In genomic region chr18:56248613-56249235, GRCh38 we compare ENCODE assay signal across 12 cellular contexts.
DNase-seq lines count a peak whose midpoint lies in the region; ATAC-seq, FAIRE-seq and TF ChIP-seq lines count a peak whose summit lies in the region.
"Had no signal": no experiment of that assay in that cellular context is flagged by ENCODE, and none has a peak within 500 bp of the region (broad histone marks: within the 10 kb centered on the region; RNA-seq: fewer than 3 reads in every experiment).

No MANE protein-coding gene starts in this region.

- DNase-seq in D721Med (ENCODE audit: insufficient read length, low spot score) (no peak), Karpas-422 (peak; percentile 40), GM23248 (no peak), PC-3 (no peak)
- no peak for DNase-seq in activated CD4-positive, alpha-beta memory T cell treated with anti-CD3 and anti-CD28 coated beads, Interleukin-2, amount 10 ng/mL, durations not matched to agents 7 days and 5 days
- DNase-seq in CD4-positive, alpha-beta memory T cell, result no peak
- DNase-seq: activated gamma-delta T cell treated with Interleukin-2 at 50 U/mL for 16 hours, NCI-H146, T-cell had no signal

- peak; percentile 96 for FAIRE-seq in D721Med (lab: Jason Lieb, UNC)
- FAIRE-seq: endometrium had no signal

- no peak for TF ChIP-seq CTCF in D721Med (IDR thresholded peaks at IDR 0.05; ENCODE audit: insufficient read depth, missing control alignments)
- TF ChIP-seq CTCF in PC-3 (conservative IDR thresholded peaks at IDR 0.05; ENCODE audit: low read depth, low read length), result no peak

- 54 to 57% methylated on average over 3 of the region's 3 CpGs for WGBS in GM23248 (ENCODE audit: low coverage in 1 of 2, low lambda C conversion rate in 2 of 2, missing lambda C conversion rate in 2 of 2), 2 experiments

- peak overlapping the region; percentile 38 for H3K4me2 ChIP-seq in Karpas-422 (ENCODE audit: low read depth, low read length, poor library complexity, severe bottlenecking)
- H3K4me2 ChIP-seq in GM23248 (ENCODE audit: unreplicated experiment), result no peak overlapping the region
- H3K4me2 ChIP-seq in PC-3 (ENCODE audit: low read length), result no peak overlapping the region

- H3K27me3 Mint-ChIP-seq in activated CD4-positive, alpha-beta memory T cell treated with anti-CD3 and anti-CD28 coated beads, Interleukin-2, amount 10 ng/mL, durations not matched to agents 7 days and 5 days, result no peaks in the 10 kb centered on the region
- no peaks in the 10 kb centered on the region for H3K27me3 Mint-ChIP-seq in CD4-positive, alpha-beta memory T cell
- H3K27me3 Mint-ChIP-seq: T-cell had no signal

- no peak overlapping the region for H3K4me3 Mint-ChIP-seq in activated CD4-positive, alpha-beta memory T cell treated with anti-CD3 and anti-CD28 coated beads, Interleukin-2, amount 10 ng/mL, durations not matched to agents 7 days and 5 days
- H3K4me3 Mint-ChIP-seq in CD4-positive, alpha-beta memory T cell, result peak overlapping the region in 1 of 8 donors; percentile 52
- H3K4me3 Mint-ChIP-seq: T-cell had no signal

- no peak overlapping the region for H3K27ac Mint-ChIP-seq in activated CD4-positive, alpha-beta memory T cell treated with anti-CD3 and anti-CD28 coated beads, Interleukin-2, amount 10 ng/mL, durations not matched to agents 7 days and 5 days
- no peak overlapping the region for H3K27ac Mint-ChIP-seq in CD4-positive, alpha-beta memory T cell
- H3K27ac Mint-ChIP-seq: T-cell had no signal

- H3K9me3 ChIP-seq in Karpas-422 (ENCODE audit: low read length) (no peaks in the 10 kb centered on the region), GM23248 (ENCODE audit: low read depth) (no peaks in the 10 kb centered on the region), PC-3 (ENCODE audit: low read length) (no peaks in the 10 kb centered on the region)
- H3K9me3 ChIP-seq in CD4-positive, alpha-beta memory T cell (ENCODE audit: control insufficient read depth in 1 of 2, low read length in 2 of 2), result no peaks in the 10 kb centered on the region

- in situ Hi-C loops in GM23248 (cut with MboI), result no loop called here

- no peaks in the 10 kb centered on the region for H3K9me2 ChIP-seq in Karpas-422 (replicated peaks; ENCODE audit: insufficient read depth, low read length)
- no peaks in the 10 kb centered on the region for H3K9me2 ChIP-seq in GM23248 (ENCODE audit: insufficient read depth)
- no peaks in the 10 kb centered on the region for H3K9me2 ChIP-seq in PC-3 (replicated peaks; ENCODE audit: low read length)

- H2AFZ ChIP-seq in Karpas-422 (ENCODE audit: low read length), result no peak overlapping the region
- H2AFZ ChIP-seq in GM23248, result no peak overlapping the region
- no peak overlapping the region for H2AFZ ChIP-seq in PC-3 (ENCODE audit: low read length)

- H3K4me1 Mint-ChIP-seq in activated CD4-positive, alpha-beta memory T cell treated with anti-CD3 and anti-CD28 coated beads, Interleukin-2, amount 10 ng/mL, durations not matched to agents 7 days and 5 days, result no peaks in the 10 kb centered on the region
- H3K4me1 Mint-ChIP-seq in CD4-positive, alpha-beta memory T cell, result no peaks in the 10 kb centered on the region

- ATAC-seq in GM19324 (IDR thresholded peaks at IDR 0.05; ENCODE audit: low FRiP score, unreplicated experiment) (peak; percentile 98), HG02884 (IDR thresholded peaks at IDR 0.05; ENCODE audit: unreplicated experiment) (peak; percentile 92), PC-3 (no peak)

- no peaks in the 10 kb centered on the region for H4K20me1 ChIP-seq in Karpas-422 (ENCODE audit: insufficient read depth, low read depth, low read length)
- no peaks in the 10 kb centered on the region for H4K20me1 ChIP-seq in GM23248 (ENCODE audit: insufficient read depth)
- H4K20me1 ChIP-seq in PC-3 (ENCODE audit: low read length), result no peaks in the 10 kb centered on the region

- H3K4me3 ChIP-seq in Karpas-422 (ENCODE audit: low read length) (no peak overlapping the region), GM23248 (no peak overlapping the region), PC-3 (ENCODE audit: low read length) (no peak overlapping the region)
- H3K4me3 ChIP-seq in CD4-positive, alpha-beta memory T cell (ENCODE audit: low read length in 2 of 2), result no peak overlapping the region

- no TSS peak for BruUV-seq in PC-3 (replicated peaks; lab: Mats Ljungman, UMichigan)

- peak overlapping the region; percentile 36; the same call in 1 of the 2 replicates for H3K27ac ChIP-seq in Karpas-422 (ENCODE audit: low read length)
- H3K27ac ChIP-seq in GM23248, result no peak overlapping the region
- no peak overlapping the region for H3K27ac ChIP-seq in PC-3 (ENCODE audit: low read length)
- H3K27ac ChIP-seq in CD4-positive, alpha-beta memory T cell (ENCODE audit: low read depth, low read length), result no peak overlapping the region

- H3K27me3 ChIP-seq in Karpas-422 (ENCODE audit: low read length), result no peaks in the 10 kb centered on the region
- no peaks in the 10 kb centered on the region for H3K27me3 ChIP-seq in GM23248 (replicated peaks; ENCODE audit: insufficient read depth)
- H3K27me3 ChIP-seq in PC-3 (ENCODE audit: low read length), result no peaks in the 10 kb centered on the region
- no peaks in the 10 kb centered on the region for H3K27me3 ChIP-seq in CD4-positive, alpha-beta memory T cell (ENCODE audit: insufficient read depth, low read length)

- H3K9ac ChIP-seq in Karpas-422 (ENCODE audit: low read length), result no peak overlapping the region
- H3K9ac ChIP-seq in GM23248, result no peak overlapping the region
- no peak overlapping the region for H3K9ac ChIP-seq in PC-3 (ENCODE audit: low read length)

- H3K4me1 ChIP-seq in Karpas-422 (ENCODE audit: low read length) (peaks cover 20% of the 10 kb centered on the region), GM23248 (ENCODE audit: insufficient read depth) (peaks cover 13% of the 10 kb centered on the region), PC-3 (ENCODE audit: insufficient read depth, low read length) (peaks cover 10% of the 10 kb centered on the region)
- H3K4me1 ChIP-seq in CD4-positive, alpha-beta memory T cell (ENCODE audit: insufficient read depth, low read length), result no peaks in the 10 kb centered on the region

- intact Hi-C loops in PC-3 (cut with micrococcal nuclease), result no loop called here
- intact Hi-C loops in CD4-positive, alpha-beta memory T cell (cut with micrococcal nuclease), result no loop called here

- POLR2A ChIA-PET in activated CD4-positive, alpha-beta memory T cell treated with anti-CD3 and anti-CD28 coated beads, Interleukin-2, amount 10 ng/mL, durations not matched to agents 7 days and 5 days (lab: Charles Lee), result no interaction called here
- POLR2A ChIA-PET in PC-3 (lab: Charles Lee; ENCODE audit: unreplicated experiment), result no interaction called here
- POLR2A ChIA-PET in CD4-positive, alpha-beta memory T cell (lab: Charles Lee; ENCODE audit: partially characterized antibody), result no interaction called here

- CTCF ChIA-PET in activated CD4-positive, alpha-beta memory T cell treated with anti-CD3 and anti-CD28 coated beads, Interleukin-2, amount 10 ng/mL, durations not matched to agents 7 days and 5 days (lab: Charles Lee), result no interaction called here
- CTCF ChIA-PET in PC-3 (lab: Charles Lee), result no interaction called here
- CTCF ChIA-PET in CD4-positive, alpha-beta memory T cell (lab: Charles Lee; ENCODE audit: partially characterized antibody), result no interaction called here

- no peaks in the 10 kb centered on the region for H3K36me3 Mint-ChIP-seq in activated CD4-positive, alpha-beta memory T cell treated with anti-CD3 and anti-CD28 coated beads, Interleukin-2, amount 10 ng/mL, durations not matched to agents 7 days and 5 days (ENCODE audit: low read depth)
- H3K36me3 Mint-ChIP-seq in CD4-positive, alpha-beta memory T cell, result no peaks in the 10 kb centered on the region
- H3K36me3 Mint-ChIP-seq: T-cell had no signal

- H3K79me2 ChIP-seq in Karpas-422 (ENCODE audit: low read length) (no peaks in the 10 kb centered on the region), GM23248 (ENCODE audit: insufficient read depth) (no peaks in the 10 kb centered on the region), PC-3 (ENCODE audit: low read length) (no peaks in the 10 kb centered on the region)

- H3F3A ChIP-seq in GM23248 (ENCODE audit: insufficient read depth), result 0 out of 2 replicates have a peak, but pooled peaks cover 12% of the 10 kb centered on the region
- H3F3A ChIP-seq in PC-3 (ENCODE audit: low read length, unreplicated experiment), result no peaks in the 10 kb centered on the region

- H3K36me3 ChIP-seq in Karpas-422 (ENCODE audit: insufficient read depth, low read length), result no peaks in the 10 kb centered on the region
- no peaks in the 10 kb centered on the region for H3K36me3 ChIP-seq in GM23248 (ENCODE audit: low read depth)
- H3K36me3 ChIP-seq in PC-3 (ENCODE audit: low read depth, low read length), result no peaks in the 10 kb centered on the region
- no peaks in the 10 kb centered on the region for H3K36me3 ChIP-seq in CD4-positive, alpha-beta memory T cell (ENCODE audit: insufficient read depth, low read length)

- H3K9me3 Mint-ChIP-seq in activated CD4-positive, alpha-beta memory T cell treated with anti-CD3 and anti-CD28 coated beads, Interleukin-2, amount 10 ng/mL, durations not matched to agents 7 days and 5 days, result peaks cover 4% of the 10 kb centered on the region
- peaks cover 0 to 7% (median 2%) of the 10 kb centered on the region in 8 donors for H3K9me3 Mint-ChIP-seq in CD4-positive, alpha-beta memory T cell
